ENCODE assay signal across 17 cellular contexts in the genomic region with DNA sequence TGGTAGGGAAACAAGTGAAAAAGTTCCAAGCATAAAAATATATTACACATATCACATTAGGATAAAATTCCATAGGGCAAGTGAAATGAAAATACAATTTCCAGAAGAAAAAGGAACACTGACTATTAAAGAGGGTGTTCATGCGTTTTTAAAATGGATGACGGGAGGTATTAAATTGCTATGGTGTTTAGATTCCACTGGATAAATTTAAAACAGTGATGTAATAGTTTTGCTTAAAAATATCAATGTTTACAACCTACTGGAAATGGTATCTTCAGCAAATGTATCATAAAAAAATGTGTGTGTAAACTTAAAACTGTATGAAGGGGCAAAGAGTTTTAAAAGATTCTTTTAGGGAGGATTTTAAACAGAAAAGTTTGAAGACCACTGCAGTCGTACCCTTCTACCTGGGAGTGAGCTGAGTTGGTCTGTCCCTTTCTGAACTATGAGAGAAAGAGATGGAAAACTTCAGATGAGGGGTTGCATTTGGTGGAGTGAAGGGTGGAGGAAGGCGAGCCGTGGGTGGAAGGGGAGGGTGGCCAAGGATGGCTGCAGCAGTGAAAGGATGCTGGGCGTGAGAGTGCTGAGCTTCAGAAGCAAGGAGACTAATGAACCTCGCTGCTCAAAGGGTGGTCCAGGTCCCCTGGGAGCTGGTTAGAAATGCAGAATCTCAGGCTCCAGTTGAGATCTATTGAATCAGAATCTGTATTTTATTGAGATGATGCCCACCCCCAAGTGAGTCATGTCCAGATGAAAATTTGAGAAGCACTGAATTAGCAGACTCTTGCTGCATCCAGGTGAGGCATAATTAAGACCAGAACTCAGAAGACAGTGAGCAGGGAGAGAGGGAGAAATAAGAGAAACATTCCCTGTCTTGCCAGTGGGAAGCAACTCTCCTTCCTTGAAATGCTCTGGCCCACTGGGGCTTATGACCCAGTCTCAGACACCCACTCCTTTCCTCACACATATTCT. TPM values are rescaled to one million over a fixed set of nuclear protein-coding genes. Genes with fewer than 3 reads are reported as not detected.
DNase-seq lines count a peak whose midpoint lies in the region; ATAC-seq and TF ChIP-seq lines count a peak whose summit lies in the region.
"Had no signal": no experiment of that assay in that cellular context is flagged by ENCODE, and none has a peak within 500 bp of the region (broad histone marks: within the 10 kb centered on the region; RNA-seq: fewer than 3 reads in every experiment).

No MANE protein-coding gene starts in this region.

- peaks cover 17% of the 10 kb centered on the region for H3K36me3 ChIP-seq in CD4-positive, alpha-beta memory T cell (ENCODE audit: insufficient read depth, low read length)
- peaks cover 0 to 16% (median 13%) of the 10 kb centered on the region in 3 donors for H3K36me3 ChIP-seq in tibial artery

- H3K4me3 Mint-ChIP-seq in activated CD8-positive, alpha-beta T cell treated with anti-CD3 and anti-CD28 coated beads, Interleukin-2, amount 10 ng/mL, durations not matched to agents 7 days and 5 days: no peak overlapping the region
- H3K4me3 Mint-ChIP-seq in activated CD8-positive, alpha-beta T cell treated with anti-CD3 and anti-CD28 coated beads for 36 hours: no peak overlapping the region
- no peak overlapping the region for H3K4me3 Mint-ChIP-seq in CD4-positive, alpha-beta memory T cell
- H3K4me3 Mint-ChIP-seq in T-helper 17 cell (no peak overlapping the region), immature natural killer cell (no peak overlapping the region)

- no peak overlapping the region for H3K27ac ChIP-seq in CD4-positive, alpha-beta memory T cell (ENCODE audit: low read depth, low read length)
- H3K27ac ChIP-seq in tibial artery: no peak overlapping the region
- H3K27ac ChIP-seq: C4-2B, GM23248 had no signal

- H3K4me1 ChIP-seq in CD4-positive, alpha-beta memory T cell (ENCODE audit: insufficient read depth, low read length): no peaks in the 10 kb centered on the region
- no peaks in the 10 kb centered on the region for H3K4me1 ChIP-seq in tibial artery

- CTCF ChIA-PET in activated CD8-positive, alpha-beta T cell treated with anti-CD3 and anti-CD28 coated beads, Interleukin-2, amount 10 ng/mL, durations not matched to agents 7 days and 5 days (lab: Charles Lee): interaction anchor here (0.9 to 3.4 kb wide), 3 partner anchors 12 to 275 kb away, joined by 3 to 12 read pairs (median 5); no protein-coding TSS in a partner anchor
- CTCF ChIA-PET in activated CD8-positive, alpha-beta T cell treated with anti-CD3 and anti-CD28 coated beads for 36 hours (lab: Charles Lee): interaction anchor here (0.6 to 1.7 kb wide), 5 partner anchors 11 to 1298 kb away, joined by 3 to 5 read pairs (median 3); no protein-coding TSS in a partner anchor
- CTCF ChIA-PET in CD4-positive, alpha-beta memory T cell (lab: Charles Lee; ENCODE audit: partially characterized antibody): interaction anchor here (1.4 to 1.7 kb wide), 3 partner anchors 37 to 276 kb away, joined by 5 to 8 read pairs (median 5); no protein-coding TSS in a partner anchor

- ATAC-seq in activated CD8-positive, alpha-beta T cell treated with anti-CD3 and anti-CD28 coated beads, Interleukin-2, amount 10 ng/mL, durations not matched to agents 7 days and 5 days: no peak
- ATAC-seq in activated CD8-positive, alpha-beta T cell treated with anti-CD3 and anti-CD28 coated beads for 36 hours: no peak
- ATAC-seq in T-helper 17 cell (no peak), GM21381 (IDR thresholded peaks at IDR 0.05; ENCODE audit: unreplicated experiment) (no peak)
- ATAC-seq: Right ventricle myocardium inferior had no signal

- H3K27ac Mint-ChIP-seq in activated CD8-positive, alpha-beta T cell treated with anti-CD3 and anti-CD28 coated beads, Interleukin-2, amount 10 ng/mL, durations not matched to agents 7 days and 5 days: peak overlapping the region; percentile 5
- no peak overlapping the region for H3K27ac Mint-ChIP-seq in activated CD8-positive, alpha-beta T cell treated with anti-CD3 and anti-CD28 coated beads for 36 hours
- peak overlapping the region in 4 of 7 donors; percentile 1 to 81 (median 73) for H3K27ac Mint-ChIP-seq in CD4-positive, alpha-beta memory T cell
- H3K27ac Mint-ChIP-seq in T-helper 17 cell: peak overlapping the region; percentile 84
- peak overlapping the region in 5 of 6 donors; percentile 34 to 81 (median 58) for H3K27ac Mint-ChIP-seq in immature natural killer cell

- DNase-seq in activated CD8-positive, alpha-beta T cell treated with anti-CD3 and anti-CD28 coated beads, Interleukin-2, amount 10 ng/mL, durations not matched to agents 7 days and 5 days: no peak
- DNase-seq in activated CD8-positive, alpha-beta T cell treated with anti-CD3 and anti-CD28 coated beads for 36 hours: no peak
- DNase-seq in CD4-positive, alpha-beta memory T cell: no peak
- DNase-seq in T-helper 17 cell (no peak), immature natural killer cell (no peak), tibial artery (no peak), NCI-H2171 treated with DMSO at 0.1 percent for 48 hours (lab: John Stamatoyannopoulos, UW) (no peak)
- DNase-seq: 8988T, DMS79, GM23248, KBM-7, NCI-H1694, NCI-H446, NCI-H774 had no signal

- H3K9me3 ChIP-seq in CD4-positive, alpha-beta memory T cell (ENCODE audit: control insufficient read depth in 1 of 2, low read length in 2 of 2): no peaks in the 10 kb centered on the region
- H3K9me3 ChIP-seq in T-helper 17 cell (ENCODE audit: control insufficient read depth, low read length, poor library complexity, severe bottlenecking) (no peaks in the 10 kb centered on the region), tibial artery (no peaks in the 10 kb centered on the region)

- H3K9me3 Mint-ChIP-seq in activated CD8-positive, alpha-beta T cell treated with anti-CD3 and anti-CD28 coated beads, Interleukin-2, amount 10 ng/mL, durations not matched to agents 7 days and 5 days (ENCODE audit: insufficient read depth): no peaks in the 10 kb centered on the region
- H3K9me3 Mint-ChIP-seq in activated CD8-positive, alpha-beta T cell treated with anti-CD3 and anti-CD28 coated beads for 36 hours: no peaks in the 10 kb centered on the region
- H3K9me3 Mint-ChIP-seq in CD4-positive, alpha-beta memory T cell: no peaks in the 10 kb centered on the region
- no peaks in the 10 kb centered on the region for H3K9me3 Mint-ChIP-seq in immature natural killer cell

- TF ChIP-seq CTCF in activated CD8-positive, alpha-beta T cell treated with anti-CD3 and anti-CD28 coated beads for 36 hours (IDR thresholded peaks at IDR 0.05): no peak
- no peak for TF ChIP-seq CTCF in tibial artery (IDR thresholded peaks at IDR 0.05)

- no peaks in the 10 kb centered on the region for H3K27me3 ChIP-seq in CD4-positive, alpha-beta memory T cell (ENCODE audit: insufficient read depth, low read length)
- no peaks in the 10 kb centered on the region for H3K27me3 ChIP-seq in tibial artery

- no peak overlapping the region for H3K4me3 ChIP-seq in CD4-positive, alpha-beta memory T cell (ENCODE audit: low read length in 2 of 2)
- H3K4me3 ChIP-seq in tibial artery: no peak overlapping the region
- H3K4me3 ChIP-seq: GM23248 had no signal

- peaks cover 21% of the 10 kb centered on the region for H3K36me3 Mint-ChIP-seq in activated CD8-positive, alpha-beta T cell treated with anti-CD3 and anti-CD28 coated beads, Interleukin-2, amount 10 ng/mL, durations not matched to agents 7 days and 5 days (ENCODE audit: low read depth)
- H3K36me3 Mint-ChIP-seq in activated CD8-positive, alpha-beta T cell treated with anti-CD3 and anti-CD28 coated beads for 36 hours (ENCODE audit: low read depth): peaks cover 7% of the 10 kb centered on the region
- H3K36me3 Mint-ChIP-seq in CD4-positive, alpha-beta memory T cell: peaks cover 22 to 39% of the 10 kb centered on the region in 2 donors
- H3K36me3 Mint-ChIP-seq in T-helper 17 cell (ENCODE audit: low read depth): peaks cover 3% of the 10 kb centered on the region
- peaks cover 0 to 19% (median 13%) of the 10 kb centered on the region in 3 donors for H3K36me3 Mint-ChIP-seq in immature natural killer cell

- H3K4me1 Mint-ChIP-seq in activated CD8-positive, alpha-beta T cell treated with anti-CD3 and anti-CD28 coated beads, Interleukin-2, amount 10 ng/mL, durations not matched to agents 7 days and 5 days (ENCODE audit: low read depth): peaks cover 33% of the 10 kb centered on the region
- H3K4me1 Mint-ChIP-seq in activated CD8-positive, alpha-beta T cell treated with anti-CD3 and anti-CD28 coated beads for 36 hours (ENCODE audit: low read depth): peaks cover 13% of the 10 kb centered on the region
- peaks cover 3 to 6% (median 4%) of the 10 kb centered on the region in 4 donors for H3K4me1 Mint-ChIP-seq in CD4-positive, alpha-beta memory T cell
- H3K4me1 Mint-ChIP-seq in T-helper 17 cell (peaks cover 19% of the 10 kb centered on the region), immature natural killer cell (peaks cover 21 to 37% of the 10 kb centered on the region in 2 donors)

- H3K27me3 Mint-ChIP-seq in activated CD8-positive, alpha-beta T cell treated with anti-CD3 and anti-CD28 coated beads, Interleukin-2, amount 10 ng/mL, durations not matched to agents 7 days and 5 days (ENCODE audit: low read depth): no peaks in the 10 kb centered on the region
- no peaks in the 10 kb centered on the region for H3K27me3 Mint-ChIP-seq in activated CD8-positive, alpha-beta T cell treated with anti-CD3 and anti-CD28 coated beads for 36 hours
- H3K27me3 Mint-ChIP-seq in CD4-positive, alpha-beta memory T cell: no peaks in the 10 kb centered on the region
- no peaks in the 10 kb centered on the region for H3K27me3 Mint-ChIP-seq in T-helper 17 cell
- H3K27me3 Mint-ChIP-seq in immature natural killer cell (ENCODE audit: low read depth in 3 of 3): peaks cover 0 to 3% (median 2%) of the 10 kb centered on the region in 3 donors

- POLR2A ChIA-PET in activated CD8-positive, alpha-beta T cell treated with anti-CD3 and anti-CD28 coated beads, Interleukin-2, amount 10 ng/mL, durations not matched to agents 7 days and 5 days (lab: Charles Lee): no interaction called here
- POLR2A ChIA-PET in activated CD8-positive, alpha-beta T cell treated with anti-CD3 and anti-CD28 coated beads for 36 hours (lab: Charles Lee): interaction anchor here (0.6 kb wide), 1 partner anchor 377 kb away, joined by 3 read pairs; no protein-coding TSS in a partner anchor
- POLR2A ChIA-PET in CD4-positive, alpha-beta memory T cell (lab: Charles Lee; ENCODE audit: partially characterized antibody): no interaction called here

- intact Hi-C loops in activated CD8-positive, alpha-beta T cell treated with anti-CD3 and anti-CD28 coated beads for 36 hours (cut with micrococcal nuclease): no loop called here
- intact Hi-C loops in CD4-positive, alpha-beta memory T cell (cut with micrococcal nuclease): no loop called here
- intact Hi-C loops in tibial artery (cut with DNase I; ENCODE audit: low total_unique reads): no loop called here

RNA-seq across cellular contexts. Expression of gene MRPS10, which starts 54.5 kb away (rescaled TPM):
- total RNA-seq in activated CD8-positive, alpha-beta T cell treated with anti-CD3 and anti-CD28 coated beads, Interleukin-2, amount 10 ng/mL, durations not matched to agents 7 days and 5 days: 10 to 100 TPM; 32.6 to 33.8 TPM
- 10 to 100 TPM; 36.7 to 38.9 TPM for total RNA-seq in activated CD8-positive, alpha-beta T cell treated with anti-CD3 and anti-CD28 coated beads for 36 hours
- 10 to 100 TPM; 22.6 to 25.1 TPM for total RNA-seq in CD4-positive, alpha-beta memory T cell
- polyA plus RNA-seq in CD4-positive, alpha-beta memory T cell: 10 to 100 TPM; 40.3 to 57.5 TPM
- 10 to 100 TPM; 15.4 to 20.1 TPM for total RNA-seq in T-helper 17 cell
- 10 to 100 TPM; 44.7 to 52.5 (median 46.7) TPM for polyA plus RNA-seq in immature natural killer cell
